21 cellular contexts compared by ENCODE assay signal in the genomic region with DNA sequence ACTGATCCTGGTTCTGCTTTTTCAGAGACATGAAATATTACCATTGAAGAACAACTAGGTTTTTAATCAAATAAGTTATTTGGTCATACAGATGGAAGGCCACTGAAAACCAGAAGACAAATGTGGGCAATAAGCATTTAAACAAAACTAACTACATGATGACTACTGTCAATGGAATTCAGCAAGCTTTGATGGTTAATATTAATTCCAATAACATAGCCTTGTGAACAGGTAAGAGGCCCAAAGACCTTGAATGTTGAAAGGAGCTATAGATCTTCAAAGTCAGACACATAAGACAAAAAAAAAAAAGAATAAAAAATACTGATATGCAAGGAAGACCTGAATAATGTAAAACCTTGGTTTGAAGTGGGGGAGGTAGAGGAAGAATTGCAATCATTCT.
"Had no signal": no experiment of that assay in that cellular context is flagged by ENCODE, and none has a peak within 500 bp of the region (broad histone marks: within the 10 kb centered on the region; RNA-seq: fewer than 3 reads in every experiment).

No MANE protein-coding gene starts in this region.

- DNase-seq: colonic mucosa; effector CD8-positive, alpha-beta T cell; endodermal cell; gastrocnemius medialis; head of caudate nucleus; kidney; left colon; left ventricle myocardium superior; lower lobe of right lung; natural killer cell; occipital lobe; ovary; posterior cingulate gyrus; psoas muscle; stimulated activated CD4-positive, alpha-beta T cell treated with anti-CD3 and anti-CD28 coated beads, Interleukin-12 subunit alpha, Interleukin-12 subunit beta, amount 100 ng/mL, for 4 hours; stimulated activated CD4-positive, alpha-beta T cell treated with anti-CD3 and anti-CD28 coated beads, Interleukin-1b, Interleukin-23, amount 100 ng/mL, for 48 hours; stimulated activated CD4-positive, alpha-beta T cell treated with anti-CD3 and anti-CD28 coated beads, Interleukin-4, amount 100 ng/mL, for 24 hours; stimulated activated naive CD4-positive, alpha-beta T cell treated with Interleukin-2 at 50 U/mL for 16 hours; stomach; thyroid gland; trophoblast cell had no signal

- FAIRE-seq: kidney had no signal
